Comparison of ENCODE assay signal across 21 cellular contexts in genomic region chr10:98610301-98610700, GRCh38.
"Had no signal": no experiment of that assay in that cellular context is flagged by ENCODE, and none has a peak within 500 bp of the region (broad histone marks: within the 10 kb centered on the region; RNA-seq: fewer than 3 reads in every experiment).

No MANE protein-coding gene starts in this region.

- H3K27ac ChIP-seq: lower lobe of right lung, psoas muscle, thoracic aorta, WERI-Rb-1 had no signal

- H3K4me1 ChIP-seq: lower lobe of right lung had no signal

- H3K36me3 ChIP-seq: lower lobe of right lung, thoracic aorta, WERI-Rb-1 had no signal

- H3K9me3 ChIP-seq: lower lobe of right lung, mucosa of descending colon, psoas muscle, thoracic aorta had no signal

- ATAC-seq: activated CD4-positive, alpha-beta T cell treated with anti-CD3 and anti-CD28 coated beads for 36 hours; activated CD8-positive, alpha-beta T cell treated with anti-CD3 and anti-CD28 coated beads for 36 hours; activated T-cell treated with anti-CD3 and anti-CD28 coated beads, Interleukin-2, amount 50 U/mL, for 72 hours; lower lobe of right lung; mucosa of descending colon; natural killer cell; stimulated activated naive CD8-positive, alpha-beta T cell treated with anti-CD3 and anti-CD28 coated beads, Interleukin-15, amount 100 ng/mL, for 72 hours; T-cell had no signal

- H3K4me3 ChIP-seq: lower lobe of right lung, mucosa of descending colon, psoas muscle, thoracic aorta had no signal

- DNase-seq: activated CD4-positive, alpha-beta T cell treated with anti-CD3 and anti-CD28 coated beads for 36 hours; activated CD8-positive, alpha-beta memory T cell treated with anti-CD3 and anti-CD28 coated beads, Interleukin-2, amount 50 U/mL, for 4 hours; activated CD8-positive, alpha-beta T cell treated with anti-CD3 and anti-CD28 coated beads for 36 hours; activated T-cell treated with anti-CD3 and anti-CD28 coated beads, Interleukin-2, amount 50 U/mL, for 72 hours; aorta; central memory CD4-positive, alpha-beta T cell; cortex of kidney; erythroblast; glutamatergic neuron; left cardiac atrium; lower lobe of right lung; mucosa of descending colon; natural killer cell; psoas muscle; stimulated activated CD4-positive, alpha-beta T cell treated with anti-CD3 and anti-CD28 coated beads, Interleukin-15, amount 100 ng/mL, for 24 hours; stimulated activated CD4-positive, alpha-beta T cell treated with anti-CD3 and anti-CD28 coated beads, Interleukin-4, amount 100 ng/mL, for 24 hours; stimulated activated naive CD8-positive, alpha-beta T cell treated with anti-CD3 and anti-CD28 coated beads, Interleukin-15, amount 100 ng/mL, for 72 hours; T-cell; T1000; WERI-Rb-1 had no signal
